Comparison of ENCODE assay signal across 21 cellular contexts in genomic region chr10:118669835-118670234, GRCh38.
DNase-seq lines count a peak whose midpoint lies in the region; ATAC-seq, FAIRE-seq and TF ChIP-seq lines count a peak whose summit lies in the region.
"Had no signal": no experiment of that assay in that cellular context is flagged by ENCODE, and none has a peak within 500 bp of the region (broad histone marks: within the 10 kb centered on the region; RNA-seq: fewer than 3 reads in every experiment).

No MANE protein-coding gene starts in this region.

- peak overlapping the region; percentile 29 to 99; a peak in 3 of 4 replicates for H3K27ac ChIP-seq in SK-N-SH (ENCODE audit: low read depth in 2 of 2, low read length in 1 of 2)
- H3K27ac ChIP-seq in mesenchymal stem cell (ENCODE audit: low read length, poor library complexity, severe bottlenecking), result no peak overlapping the region
- no peak overlapping the region for H3K27ac ChIP-seq in thoracic aorta
- H3K27ac ChIP-seq in testis, result no peak overlapping the region
- H3K27ac ChIP-seq: KMS-11, PC-9, right lobe of liver had no signal

- H3K9ac ChIP-seq in SK-N-SH (no peak overlapping the region), mesenchymal stem cell (ENCODE audit: low read length) (peak overlapping the region; percentile 62)
- H3K9ac ChIP-seq: KMS-11 had no signal

- no peaks in the 10 kb centered on the region; the same call in 1 of the 2 replicates for H3K27me3 ChIP-seq in SK-N-SH (ENCODE audit: insufficient read depth)
- H3K27me3 ChIP-seq in bronchial epithelial cell (ENCODE audit: control insufficient read depth, insufficient read depth, low read length), result no peaks in the 10 kb centered on the region
- peaks cover 0 to 31% of the 10 kb centered on the region in 2 experiments for H3K27me3 ChIP-seq in mesenchymal stem cell (ENCODE audit: control insufficient read depth in 1 of 2, insufficient read depth in 1 of 2, low read length in 2 of 2)
- no peaks in the 10 kb centered on the region for H3K27me3 ChIP-seq in thoracic aorta (replicated peaks; ENCODE audit: insufficient read depth)
- no peaks in the 10 kb centered on the region for H3K27me3 ChIP-seq in testis
- H3K27me3 ChIP-seq: right lobe of liver, tibial nerve had no signal

- TF ChIP-seq POLR2A in testis (IDR thresholded peaks at IDR 0.05), result no peak

- CTCF ChIA-PET in SK-N-SH (lab: Yijun Ruan, JAX), result interaction anchor here (1.0 to 8.2 kb wide), 19 partner anchors 9 to 149 kb away, joined by 3 to 67 read pairs (median 5); partner anchors contain the start of gene PRLHR

- peaks cover 3% of the 10 kb centered on the region; the same call in 1 of the 2 replicates for H4K20me1 ChIP-seq in SK-N-SH (ENCODE audit: insufficient read depth)

- no peaks in the 10 kb centered on the region for H3K79me2 ChIP-seq in SK-N-SH (ENCODE audit: insufficient read depth)

- H2AK5ac ChIP-seq in mesenchymal stem cell (ENCODE audit: low read length, severe bottlenecking), result no peak overlapping the region

- FAIRE-seq in bronchial epithelial cell (lab: Jason Lieb, UNC), result peak; percentile 50

- TF ChIP-seq CTCF in SK-N-SH (IDR thresholded peaks at IDR 0.05) (no peak), bronchial epithelial cell (IDR thresholded peaks at IDR 0.05; ENCODE audit: insufficient read depth, low read length, severe bottlenecking) (no peak), thoracic aorta (IDR thresholded peaks at IDR 0.05) (no peak), testis (IDR thresholded peaks at IDR 0.05) (no peak)

- H3K79me1 ChIP-seq in mesenchymal stem cell (replicated peaks; ENCODE audit: low read length, poor library complexity, severe bottlenecking), result no peaks in the 10 kb centered on the region

- H3K4me1 ChIP-seq in SK-N-SH (ENCODE audit: control insufficient read depth in 1 of 2, insufficient read depth in 2 of 2, low read depth in 1 of 2, low read length in 1 of 2) (peaks cover 14 to 52% of the 10 kb centered on the region in 2 experiments; a peak in 3 of 4 replicates), mesenchymal stem cell (ENCODE audit: control insufficient read depth, insufficient read depth, low read depth, low read length) (no peaks in the 10 kb centered on the region), thoracic aorta (ENCODE audit: control insufficient read depth in 1 of 2, low read depth in 2 of 2) (peaks cover 7 to 14% of the 10 kb centered on the region in 2 donors), testis (peaks cover 13% of the 10 kb centered on the region)
- H3K4me1 ChIP-seq: right lobe of liver had no signal

- H3K9me2 ChIP-seq in SK-N-SH, result no peaks in the 10 kb centered on the region

- H3F3A ChIP-seq in SK-N-SH (replicated peaks; ENCODE audit: insufficient read depth), result no peaks in the 10 kb centered on the region

- H2BK5ac ChIP-seq in mesenchymal stem cell (ENCODE audit: low read depth, low read length, poor library complexity, severe bottlenecking), result no peak overlapping the region

- H2BK15ac ChIP-seq in mesenchymal stem cell (ENCODE audit: low read depth, poor library complexity, severe bottlenecking), result no peak overlapping the region

- no peak overlapping the region for H3K14ac ChIP-seq in mesenchymal stem cell (ENCODE audit: low read length in 2 of 2)

- H3K23ac ChIP-seq in mesenchymal stem cell (ENCODE audit: low read length in 2 of 2), result no peak overlapping the region

- H3K9me3 ChIP-seq in SK-N-SH (no peaks in the 10 kb centered on the region), mesenchymal stem cell (ENCODE audit: control insufficient read depth, low read length) (no peaks in the 10 kb centered on the region), thoracic aorta (no peaks in the 10 kb centered on the region), testis (no peaks in the 10 kb centered on the region)
- H3K9me3 ChIP-seq: right lobe of liver, tibial nerve had no signal

- no peak overlapping the region for H3K18ac ChIP-seq in mesenchymal stem cell (ENCODE audit: low read depth in 1 of 2, low read length in 2 of 2)

- H2BK120ac ChIP-seq in mesenchymal stem cell (ENCODE audit: low read depth, low read length), result no peak overlapping the region

- DNase-seq in SK-N-SH, result peak; percentile 63
- no peak for DNase-seq in bronchial epithelial cell (ENCODE audit: low read depth)
- DNase-seq in mesenchymal stem cell, result no peak
- DNase-seq in thoracic aorta (ENCODE audit: low spot score), result no peak
- DNase-seq in activated CD4-positive, CD25-positive, alpha-beta regulatory T cell (lab: John Stamatoyannopoulos, UW), result no peak
- DNase-seq in CD1c-positive myeloid dendritic cell (ENCODE audit: extremely low spot score), result no peak
- DNase-seq in testis, result no peak
- DNase-seq: activated CD4-positive, alpha-beta T cell treated with anti-CD3 and anti-CD28 coated beads for 1 hour; activated naive CD4-positive, alpha-beta T cell treated with anti-CD3 and anti-CD28 coated beads, Interleukin-2, amount 10 ng/mL, durations not matched to agents 7 days and 5 days; central memory CD4-positive, alpha-beta T cell; DMS79 treated with DMSO at 0.1 percent for 48 hours; NCI-H1436; NCI-H2107; nephron progenitor cell; PC-9; right lobe of liver; SHP77; stimulated activated CD4-positive, alpha-beta T cell treated with anti-CD3 and anti-CD28 coated beads, Interleukin-4, amount 100 ng/mL, for 4 hours; stimulated activated naive CD4-positive, alpha-beta T cell treated with Interleukin-2 at 50 U/mL for 16 hours had no signal

- H4K8ac ChIP-seq in mesenchymal stem cell (ENCODE audit: low read length), result peak overlapping the region; percentile 23

- TF ChIP-seq RAD21 in SK-N-SH (IDR thresholded peaks at IDR 0.05; ENCODE audit: low read length), result no peak

- no peak overlapping the region for H3K4ac ChIP-seq in mesenchymal stem cell (ENCODE audit: low read depth in 1 of 2, low read length in 2 of 2)

- H3K4me2 ChIP-seq in SK-N-SH (peak overlapping the region; percentile 71), mesenchymal stem cell (ENCODE audit: low read length, poor library complexity, severe bottlenecking) (no peak overlapping the region)
- H3K4me2 ChIP-seq: KMS-11, PC-9 had no signal

- POLR2A ChIA-PET in SK-N-SH (lab: Yijun Ruan, JAX), result interaction anchor here (1.0 to 2.2 kb wide), 7 partner anchors 43 to 74 kb away, joined by 3 to 12 read pairs (median 7); partner anchors contain the start of gene PRLHR

- WGBS in SK-N-SH (ENCODE audit: low lambda C conversion rate), result 23% methylated on average over 3 of the region's 3 CpGs
- WGBS in mesenchymal stem cell, result 84% methylated on average over 2 of the region's 3 CpGs
- WGBS in testis, 2 donors, result 70 to 77% methylated on average over 3 of the region's 3 CpGs

- H3K36me3 ChIP-seq in SK-N-SH (replicated peaks in 1 of 2; ENCODE audit: control insufficient read depth in 1 of 2, insufficient read depth in 2 of 2, low read length in 1 of 2) (peaks cover 0 to 5% of the 10 kb centered on the region in 2 experiments), bronchial epithelial cell (ENCODE audit: control insufficient read depth, insufficient read depth, low read length) (no peaks in the 10 kb centered on the region), mesenchymal stem cell (ENCODE audit: control insufficient read depth in 1 of 2, insufficient read depth in 2 of 2, low read depth in 1 of 2, low read length in 2 of 2) (peaks cover 15 to 16% of the 10 kb centered on the region in 2 experiments), thoracic aorta (peaks cover 5% of the 10 kb centered on the region), testis (ENCODE audit: low read depth, missing control alignments) (no peaks in the 10 kb centered on the region)
- H3K36me3 ChIP-seq: right lobe of liver, tibial nerve had no signal

- no peak overlapping the region for H4K91ac ChIP-seq in mesenchymal stem cell (ENCODE audit: low read length)

- intact Hi-C loops in testis (cut with DNase I; ENCODE audit: low total_unique reads), result no loop called here

- H2AFZ ChIP-seq in SK-N-SH (ENCODE audit: low read depth) (no peak overlapping the region), mesenchymal stem cell (ENCODE audit: low read depth, low read length) (no peak overlapping the region)
- H2AFZ ChIP-seq: PC-9 had no signal

- no peak for ATAC-seq in thoracic aorta (ENCODE audit: insufficient number of reproducible peaks, low FRiP score, low read depth)

- no peak for TF ChIP-seq EP300 in SK-N-SH (IDR thresholded peaks at IDR 0.05; ENCODE audit: borderline replicate concordance in 1 of 2, low read depth in 1 of 2, low read length in 1 of 2)

- H3K4me3 ChIP-seq in SK-N-SH (ENCODE audit: low read depth in 2 of 2, low read length in 1 of 2) (peak overlapping the region in 1 of 2 experiments; percentile 38; a peak in 2 of 4 replicates), bronchial epithelial cell (ENCODE audit: low read depth, low read length) (no peak overlapping the region), mesenchymal stem cell (ENCODE audit: insufficient read depth in 1 of 2, low read depth in 1 of 2, low read length in 2 of 2) (peak overlapping the region in 1 of 2 experiments; percentile 29), thoracic aorta (peak overlapping the region; percentile 24), testis (no peak overlapping the region)
- H3K4me3 ChIP-seq: PC-9, right lobe of liver had no signal

- H2BK12ac ChIP-seq in mesenchymal stem cell (ENCODE audit: low read length in 2 of 2), result no peak overlapping the region

TF ChIP-seq in SK-N-SH, 30 proteins besides CTCF, POLR2A, EP300 and RAD21 (continues in another document):
- TF ChIP-seq USF2 (IDR thresholded peaks at IDR 0.05; ENCODE audit: borderline replicate concordance, low read depth, low read length) (no peak), RCOR1 (IDR thresholded peaks at IDR 0.05; ENCODE audit: low read length) (no peak), NFIC (IDR thresholded peaks at IDR 0.05; ENCODE audit: borderline replicate concordance) (no peak), GATA2 (CRISPR knock-in tag; IDR thresholded peaks at IDR 0.05) (no peak), RXRA (IDR thresholded peaks at IDR 0.05; ENCODE audit: borderline replicate concordance, low read depth) (no peak), GABPA (IDR thresholded peaks at IDR 0.05; ENCODE audit: low read depth) (no peak), TEAD4 (IDR thresholded peaks at IDR 0.05; ENCODE audit: borderline replicate concordance, insufficient read depth) (no peak)
- TF ChIP-seq, protein P1, sequence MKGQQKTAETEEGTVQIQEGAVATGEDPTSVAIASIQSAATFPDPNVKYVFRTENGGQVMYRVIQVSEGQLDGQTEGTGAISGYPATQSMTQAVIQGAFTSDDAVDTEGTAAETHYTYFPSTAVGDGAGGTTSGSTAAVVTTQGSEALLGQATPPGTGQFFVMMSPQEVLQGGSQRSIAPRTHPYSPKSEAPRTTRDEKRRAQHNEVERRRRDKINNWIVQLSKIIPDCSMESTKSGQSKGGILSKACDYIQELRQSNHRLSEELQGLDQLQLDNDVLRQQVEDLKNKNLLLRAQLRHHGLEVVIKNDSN (IDR thresholded peaks at IDR 0.05; ENCODE audit: borderline replicate concordance, low read depth), result no peak

Comparison
In these comparisons a context has a peak if more than half of its experiments do, and no peak if none do; other contexts are left out.
1. H3K27ac ChIP-seq: peak in SK-N-SH (2 of 2); none in mesenchymal stem cell (single experiment), thoracic aorta (0 of 2) and testis (0 of 2).